Comparison of ENCODE assay signal across 22 cellular contexts in genomic region chr9:35682083-35682482, GRCh38. TPM values are rescaled to one million over a fixed set of nuclear protein-coding genes. Genes with fewer than 3 reads are reported as not detected.
DNase-seq lines count a peak whose midpoint lies in the region; ATAC-seq and TF ChIP-seq lines count a peak whose summit lies in the region.
"Had no signal": no experiment of that assay in that cellular context is flagged by ENCODE, and none has a peak within 500 bp of the region (broad histone marks: within the 10 kb centered on the region; RNA-seq: fewer than 3 reads in every experiment).

No MANE protein-coding gene starts in this region.

- peaks cover 15% of the 10 kb centered on the region for H3K4me1 ChIP-seq in cardiac muscle cell (ENCODE audit: low read depth)
- peaks cover 27% of the 10 kb centered on the region for H3K4me1 ChIP-seq in psoas muscle
- no peaks in the 10 kb centered on the region for H3K4me1 ChIP-seq in trophoblast cell (ENCODE audit: control insufficient read depth in 1 of 2, insufficient read depth in 2 of 2, low read length in 2 of 2)
- no peaks in the 10 kb centered on the region for H3K4me1 ChIP-seq in hepatocyte (ENCODE audit: insufficient read depth)
- H3K4me1 ChIP-seq: Peyer's patch had no signal

- H3K27ac ChIP-seq in cardiac muscle cell = peak overlapping the region; percentile 31
- H3K27ac ChIP-seq in psoas muscle = peak overlapping the region; percentile 100
- H3K27ac ChIP-seq in trophoblast cell (ENCODE audit: low read depth, low read length) = no peak overlapping the region
- no peak overlapping the region for H3K27ac ChIP-seq in hepatocyte
- H3K27ac ChIP-seq: BLaER1 treated with 17β-estradiol and CSF1 and Interleukin-3, amounts not matched to agents 10 nM and 100 nM had no signal

- no peak overlapping the region for H2AK5ac ChIP-seq in trophoblast cell (ENCODE audit: low read length)

- DNase-seq in cardiac muscle cell (ENCODE audit: low read depth in 1 of 2, low spot score in 1 of 2) = peak in 1 of 2 donors; percentile 36
- no peak for DNase-seq in cardiac septum (ENCODE audit: low spot score)
- DNase-seq in psoas muscle = no peak
- DNase-seq in trophoblast cell = no peak
- no peak for DNase-seq in hepatocyte (ENCODE audit: low spot score)
- DNase-seq: 8988T; activated CD4-positive, alpha-beta T cell treated with anti-CD3 and anti-CD28 coated beads, Interleukin-2, amount 10 ng/mL, durations not matched to agents 7 days and 5 days; activated CD8-positive, alpha-beta memory T cell treated with anti-CD3 and anti-CD28 coated beads, Interleukin-2, amount 50 U/mL, for 48 hours; activated naive CD4-positive, alpha-beta T cell treated with Interleukin-2 at 50 U/mL for 16 hours; NCI-H1436; NCI-H226; occipital lobe; Peyer's patch; substantia nigra had no signal

- H2BK12ac ChIP-seq in trophoblast cell (ENCODE audit: low read length) = no peak overlapping the region

- H3K79me2 ChIP-seq in trophoblast cell (ENCODE audit: control insufficient read depth, insufficient read depth, low read length, poor library complexity) (no peaks in the 10 kb centered on the region), hepatocyte (no peaks in the 10 kb centered on the region)

- no peaks in the 10 kb centered on the region for H3K9me2 ChIP-seq in hepatocyte (replicated peaks; ENCODE audit: insufficient read depth)

- no peaks in the 10 kb centered on the region for H3K79me1 ChIP-seq in trophoblast cell (ENCODE audit: low read length)

- no peak overlapping the region for H3K4ac ChIP-seq in trophoblast cell (ENCODE audit: low read depth, low read length)

- H4K91ac ChIP-seq in trophoblast cell (ENCODE audit: low read depth, low read length) = no peak overlapping the region

- no peak overlapping the region for H4K8ac ChIP-seq in trophoblast cell (ENCODE audit: low read depth, low read length)

- H3K27me3 ChIP-seq in cardiac muscle cell = no peaks in the 10 kb centered on the region
- no peaks in the 10 kb centered on the region for H3K27me3 ChIP-seq in psoas muscle (ENCODE audit: insufficient read depth in 3 of 3, low read length in 2 of 3)
- no peaks in the 10 kb centered on the region for H3K27me3 ChIP-seq in trophoblast cell (ENCODE audit: insufficient read depth, low read length)
- no peaks in the 10 kb centered on the region for H3K27me3 ChIP-seq in hepatocyte
- H3K27me3 ChIP-seq: Peyer's patch had no signal

- no peaks in the 10 kb centered on the region for H3K9me3 ChIP-seq in cardiac muscle cell (ENCODE audit: low read depth)
- H3K9me3 ChIP-seq in psoas muscle = no peaks in the 10 kb centered on the region
- no peaks in the 10 kb centered on the region for H3K9me3 ChIP-seq in trophoblast cell (ENCODE audit: insufficient read depth, low read depth, low read length)
- H3K9me3 ChIP-seq in hepatocyte (ENCODE audit: low read depth) = no peaks in the 10 kb centered on the region
- H3K9me3 ChIP-seq: BLaER1 treated with 17β-estradiol and CSF1 and Interleukin-3, amounts not matched to agents 10 nM and 100 nM; Peyer's patch had no signal

- H4K20me1 ChIP-seq in hepatocyte (ENCODE audit: insufficient read depth, poor library complexity, severe bottlenecking) = no peaks in the 10 kb centered on the region

- no peak overlapping the region for H3K23ac ChIP-seq in trophoblast cell (ENCODE audit: low read length)

- no peak overlapping the region for H2AFZ ChIP-seq in trophoblast cell (ENCODE audit: insufficient read depth, low read length, poor library complexity)
- H2AFZ ChIP-seq in hepatocyte = no peak overlapping the region

- H2BK5ac ChIP-seq in trophoblast cell (ENCODE audit: low read depth, low read length, poor library complexity) = no peak overlapping the region

- no peak overlapping the region for H3K4me3 ChIP-seq in cardiac muscle cell
- H3K4me3 ChIP-seq in psoas muscle = no peak overlapping the region
- H3K4me3 ChIP-seq in trophoblast cell (ENCODE audit: low read depth, low read length) = no peak overlapping the region
- H3K4me3 ChIP-seq in hepatocyte = no peak overlapping the region
- H3K4me3 ChIP-seq: BLaER1 treated with 17β-estradiol and CSF1 and Interleukin-3, amounts not matched to agents 10 nM and 100 nM; GM12878; Peyer's patch had no signal

- ATAC-seq in esophagus mucosa = peak; percentile 20
- ATAC-seq in psoas muscle = peak; percentile 20 to 51 (median 34)
- ATAC-seq in GM18498 (IDR thresholded peaks at IDR 0.05; ENCODE audit: unreplicated experiment) = no peak
- no peak for ATAC-seq in GM19035 (IDR thresholded peaks at IDR 0.05; ENCODE audit: unreplicated experiment)
- ATAC-seq: GM12878, sciatic nerve had no signal

- H3K36me3 ChIP-seq in cardiac muscle cell (peaks cover 36% of the 10 kb centered on the region), psoas muscle (ENCODE audit: insufficient read depth in 1 of 2, low read depth in 1 of 2) (peaks cover 0 to 39% of the 10 kb centered on the region in 2 donors), trophoblast cell (ENCODE audit: control insufficient read depth in 1 of 2, insufficient read depth in 2 of 2, low read length in 2 of 2) (peaks cover 36 to 46% of the 10 kb centered on the region in 2 experiments), hepatocyte (replicated peaks; ENCODE audit: insufficient read depth, low read depth) (no peaks in the 10 kb centered on the region)

- H3K9ac ChIP-seq in trophoblast cell (ENCODE audit: low read length) = no peak overlapping the region
- H3K9ac ChIP-seq: BLaER1 treated with 17β-estradiol and CSF1 and Interleukin-3, amounts not matched to agents 10 nM and 100 nM had no signal

- H3K18ac ChIP-seq in trophoblast cell (ENCODE audit: low read length) = no peak overlapping the region

- no peak overlapping the region for H3K14ac ChIP-seq in trophoblast cell (ENCODE audit: low read length)

- TF ChIP-seq CTCF in cardiac muscle cell (IDR thresholded peaks at IDR 0.05; ENCODE audit: low read depth, low read length) (no peak), psoas muscle (IDR thresholded peaks at IDR 0.05) (no peak), hepatocyte (IDR thresholded peaks at IDR 0.05; ENCODE audit: poor library complexity) (no peak)

- H4K12ac ChIP-seq in trophoblast cell (ENCODE audit: low read depth, low read length) = no peak overlapping the region

- intact Hi-C loops in cardiac septum (cut with DNase I) (no loop called here), psoas muscle (cut with DNase I) (no loop called here)

- WGBS in psoas muscle, 3 donors = 25 to 38% (median 32%) methylated on average over 7 of the region's 7 CpGs
- WGBS in trophoblast cell (ENCODE audit: extremely low coverage, insufficient coverage, insufficient read length) = no CpG with 5 or more reads among the region's 7 CpGs
- WGBS in hepatocyte (ENCODE audit: low lambda C conversion rate, missing lambda C conversion rate) = 84% methylated on average over 7 of the region's 7 CpGs

- H2BK120ac ChIP-seq in trophoblast cell (ENCODE audit: insufficient read depth, low read length, poor library complexity) = no peak overlapping the region

- no peak overlapping the region for H3K4me2 ChIP-seq in trophoblast cell (ENCODE audit: low read length)
- H3K4me2 ChIP-seq in hepatocyte = no peak overlapping the region

RNA-seq across cellular contexts. Expression of gene TPM2, which starts 7.6 kb away (rescaled TPM):
- total RNA-seq in cardiac muscle cell (645 and 899 TPM in 2 replicates), cardiac septum (690 TPM), esophagus mucosa (31.2 TPM), psoas muscle (over 10,000 TPM in 1 of 4 donors, 1,000 to 10,000 TPM in 3; 6,047 to 11,456 (median 7,939) TPM), hepatocyte (98.7 and 106 TPM in 2 replicates)
- polyA plus RNA-seq in cardiac muscle cell (761 and 1,591 TPM in 2 replicates), psoas muscle (over 10,000 TPM in 2 of 3 donors, 1,000 to 10,000 TPM in 1; 6,654 to 16,334 (median 13,470) TPM), hepatocyte (166 and 203 TPM in 2 replicates)
- polyA plus RNA-seq in trophoblast cell (2013) = 307 and 309 TPM in 2 replicates

RNA-seq across cellular contexts. Expression of gene CA9, which starts 8.4 kb away (rescaled TPM):
- 2.4 and 3.1 TPM in 2 replicates for total RNA-seq in cardiac muscle cell
- polyA plus RNA-seq in cardiac muscle cell = 2.6 and 4.9 TPM in 2 replicates
- 0.48 TPM for total RNA-seq in cardiac septum
- 1.6 TPM for total RNA-seq in esophagus mucosa
- not detected for total RNA-seq in psoas muscle
- under 1 TPM; 0.03 to 0.49 (median 0.05) TPM for polyA plus RNA-seq in psoas muscle
- 0.53 and 0.75 TPM in 2 replicates for polyA plus RNA-seq in trophoblast cell (2013)
- 0.27 TPM in 1 of 2 replicates, not detected in the other for total RNA-seq in hepatocyte
- 2.1 and 2.4 TPM in 2 replicates for polyA plus RNA-seq in hepatocyte
- total RNA-seq: mononuclear cell, sciatic nerve had no signal

RNA-seq across cellular contexts. Expression of gene ARHGEF39, which starts 17.1 kb away (rescaled TPM):
- 1.5 and 12.6 TPM in 2 replicates for total RNA-seq in cardiac muscle cell
- polyA plus RNA-seq in cardiac muscle cell = 5.6 and 36.9 TPM in 2 replicates
- total RNA-seq in cardiac septum = 0.48 TPM
- 2.4 TPM for total RNA-seq in esophagus mucosa
- total RNA-seq in psoas muscle = under 1 TPM in 3 of 4 donors, not detected in 1; 0.07 to 0.21 (median 0.10) TPM
- polyA plus RNA-seq in psoas muscle = under 1 TPM; 0.20 to 0.79 (median 0.29) TPM
- 6.7 and 7.0 TPM in 2 replicates for polyA plus RNA-seq in trophoblast cell (2013)
- total RNA-seq in hepatocyte = 1.8 and 9.4 TPM in 2 replicates
- polyA plus RNA-seq in hepatocyte = 5.2 and 5.6 TPM in 2 replicates
- total RNA-seq: sciatic nerve had no signal

RNA-seq across cellular contexts. Expression of gene CCDC107, which starts 24.0 kb away (rescaled TPM):
- total RNA-seq in cardiac muscle cell (26.5 and 29.3 TPM in 2 replicates), cardiac septum (47.7 TPM), esophagus mucosa (7.9 TPM), psoas muscle (10 to 100 TPM; 15.4 to 39.4 (median 27.5) TPM), hepatocyte (12.1 and 13.8 TPM in 2 replicates)
- polyA plus RNA-seq in cardiac muscle cell (68.5 and 75.1 TPM in 2 replicates), psoas muscle (10 to 100 TPM; 21.5 to 49.4 (median 36.3) TPM), hepatocyte (39.5 and 42.2 TPM in 2 replicates)
- 10.1 and 10.2 TPM in 2 replicates for polyA plus RNA-seq in trophoblast cell (2013)

RNA-seq across cellular contexts. Expression of gene RMRP, which starts 24.3 kb away (rescaled TPM):
- total RNA-seq in cardiac muscle cell = 6,299 and 17,487 TPM in 2 replicates
- polyA plus RNA-seq in cardiac muscle cell = not detected in 2 replicates
- 10,677 TPM for total RNA-seq in cardiac septum
- total RNA-seq in esophagus mucosa = 5,550 TPM
- over 10,000 TPM in 1 of 4 donors, 1,000 to 10,000 TPM in 3; 3,787 to 10,280 (median 6,744) TPM for total RNA-seq in psoas muscle
- 10 to 100 TPM in 1 of 3 donors, not detected in 2; 26.8 TPM for polyA plus RNA-seq in psoas muscle
- polyA plus RNA-seq in trophoblast cell (2013) = 3.3 and 5.7 TPM in 2 replicates
- total RNA-seq in hepatocyte = 1,377 and 3,174 TPM in 2 replicates
- not detected in 2 replicates for polyA plus RNA-seq in hepatocyte
- polyA plus RNA-seq: aorta had no signal

Comparison
In these comparisons a context has a peak if more than half of its experiments do, and no peak if none do; other contexts are left out.
1. H3K27ac ChIP-seq: peak in cardiac muscle cell (single experiment) and psoas muscle (single experiment); none in trophoblast cell (single experiment) and hepatocyte (single experiment).
2. ATAC-seq: peak in esophagus mucosa (single experiment) and psoas muscle (4 of 4); none in GM18498 (single experiment) and GM19035 (single experiment).